37 cellular contexts compared by ENCODE assay signal in the genomic region with DNA sequence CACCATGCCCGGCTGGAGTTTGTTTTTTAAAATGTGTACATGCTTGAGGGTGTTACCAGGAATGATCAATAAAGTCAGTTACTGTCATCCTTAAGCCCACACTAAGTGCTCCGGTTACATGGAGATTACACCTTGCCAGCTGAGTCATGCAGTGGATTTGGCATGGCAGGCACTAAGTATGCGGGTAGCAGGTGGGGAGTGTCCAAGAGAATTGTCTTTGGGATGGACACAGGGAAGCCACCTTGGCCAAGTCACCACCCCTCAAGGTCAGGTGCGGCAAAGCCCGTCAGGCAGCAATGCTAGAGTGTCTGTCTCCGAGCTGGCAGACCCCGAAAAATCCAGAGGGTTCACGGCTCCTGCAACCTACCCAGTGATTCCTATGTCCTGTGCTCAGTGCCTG. TPM values are rescaled to one million over a fixed set of nuclear protein-coding genes. Genes with fewer than 3 reads are reported as not detected.
"Had no signal": no experiment of that assay in that cellular context is flagged by ENCODE, and none has a peak within 500 bp of the region (broad histone marks: within the 10 kb centered on the region; RNA-seq: fewer than 3 reads in every experiment).

No MANE protein-coding gene starts in this region.

- H3K9me3 Mint-ChIP-seq: activated CD4-positive, alpha-beta memory T cell treated with anti-CD3 and anti-CD28 coated beads for 36 hours; activated naive CD8-positive, alpha-beta T cell treated with anti-CD3 and anti-CD28 coated beads for 36 hours; activated T-helper 1 cell treated with anti-CD3 and anti-CD28 coated beads, Interleukin-12 subunit alpha, Interleukin-12 subunit beta, Interleukin-2, Interleukin-4 antibody, amounts not matched to agents 30 ng/mL and 10 ng/mL and 1 ng/mL, durations not matched to agents 14 hours and 24 hours and 36 hours; nephron; stimulated activated effector memory CD8-positive, alpha-beta T cell treated with anti-CD3 and anti-CD28 coated beads, Interleukin-12 subunit alpha, Interleukin-12 subunit beta, amount 100 ng/mL, for 72 hours; stimulated activated naive CD8-positive, alpha-beta T cell treated with anti-CD3 and anti-CD28 coated beads, Interleukin-15, Interleukin-2, amounts not matched to agents 100 ng/mL and 50 ng/mL, for 24 hours; T-helper 1 cell treated with Interleukin-12 subunit alpha and Interleukin-12 subunit beta and Interleukin-4 antibody, amounts not matched to agents 30 μg/mL and 1 μg/mL, for 36 hours had no signal

- H3K79me2 ChIP-seq: hepatocyte had no signal

- H3K4me2 ChIP-seq: hepatocyte had no signal

- H3K27ac ChIP-seq: adrenal gland, brain microvascular endothelial cell, esophagus squamous epithelium, hepatocyte, right lobe of liver, thoracic aorta, uterus, VCaP had no signal

- H3K27ac Mint-ChIP-seq: activated CD4-positive, alpha-beta memory T cell treated with anti-CD3 and anti-CD28 coated beads for 36 hours; activated naive CD8-positive, alpha-beta T cell treated with anti-CD3 and anti-CD28 coated beads for 36 hours; activated T-helper 1 cell treated with anti-CD3 and anti-CD28 coated beads, Interleukin-12 subunit alpha, Interleukin-12 subunit beta, Interleukin-2, Interleukin-4 antibody, amounts not matched to agents 30 ng/mL and 10 ng/mL and 1 ng/mL, durations not matched to agents 14 hours and 24 hours and 36 hours; nephron; stimulated activated effector memory CD8-positive, alpha-beta T cell treated with anti-CD3 and anti-CD28 coated beads, Interleukin-12 subunit alpha, Interleukin-12 subunit beta, amount 100 ng/mL, for 72 hours; stimulated activated naive CD8-positive, alpha-beta T cell treated with anti-CD3 and anti-CD28 coated beads, Interleukin-15, Interleukin-2, amounts not matched to agents 100 ng/mL and 50 ng/mL, for 24 hours; T-helper 1 cell treated with Interleukin-12 subunit alpha and Interleukin-12 subunit beta and Interleukin-4 antibody, amounts not matched to agents 30 μg/mL and 1 μg/mL, for 36 hours had no signal

- H3K4me1 Mint-ChIP-seq: activated naive CD8-positive, alpha-beta T cell treated with anti-CD3 and anti-CD28 coated beads for 36 hours had no signal

- H3K4me3 ChIP-seq: adrenal gland, esophagus squamous epithelium, hepatocyte, right lobe of liver, thoracic aorta, uterus had no signal

- H3K4me3 Mint-ChIP-seq: activated CD4-positive, alpha-beta memory T cell treated with anti-CD3 and anti-CD28 coated beads for 36 hours; activated naive CD8-positive, alpha-beta T cell treated with anti-CD3 and anti-CD28 coated beads for 36 hours; activated T-helper 1 cell treated with anti-CD3 and anti-CD28 coated beads, Interleukin-12 subunit alpha, Interleukin-12 subunit beta, Interleukin-2, Interleukin-4 antibody, amounts not matched to agents 30 ng/mL and 10 ng/mL and 1 ng/mL, durations not matched to agents 14 hours and 24 hours and 36 hours; nephron; stimulated activated effector memory CD8-positive, alpha-beta T cell treated with anti-CD3 and anti-CD28 coated beads, Interleukin-12 subunit alpha, Interleukin-12 subunit beta, amount 100 ng/mL, for 72 hours; stimulated activated naive CD8-positive, alpha-beta T cell treated with anti-CD3 and anti-CD28 coated beads, Interleukin-15, Interleukin-2, amounts not matched to agents 100 ng/mL and 50 ng/mL, for 24 hours; T-helper 1 cell treated with Interleukin-12 subunit alpha and Interleukin-12 subunit beta and Interleukin-4 antibody, amounts not matched to agents 30 μg/mL and 1 μg/mL, for 36 hours had no signal

- H3K27me3 ChIP-seq: adrenal gland, brain microvascular endothelial cell, esophagus squamous epithelium, hepatocyte, right lobe of liver, uterus had no signal

- H3K36me3 Mint-ChIP-seq: activated CD4-positive, alpha-beta memory T cell treated with anti-CD3 and anti-CD28 coated beads for 36 hours; activated naive CD8-positive, alpha-beta T cell treated with anti-CD3 and anti-CD28 coated beads for 36 hours had no signal

- H3K36me3 ChIP-seq: adrenal gland, brain microvascular endothelial cell, esophagus squamous epithelium, right lobe of liver, thoracic aorta, uterus had no signal

- FAIRE-seq: astrocyte, endothelial cell of umbilical vein, frontal cortex, TTC549 had no signal

- H2AFZ ChIP-seq: hepatocyte had no signal

- H3K4me1 ChIP-seq: adrenal gland, right lobe of liver, uterus had no signal

- ATAC-seq: activated CD4-positive, CD25-positive, alpha-beta regulatory T cell treated with anti-CD3 and anti-CD28 coated beads, Interleukin-2, amount 50 U/mL, for 24 hours; left cardiac atrium; left ventricle myocardium superior; right lobe of liver; stimulated activated effector memory CD8-positive, alpha-beta T cell treated with anti-CD3 and anti-CD28 coated beads, Interleukin-12 subunit alpha, Interleukin-12 subunit beta, amount 100 ng/mL, for 72 hours had no signal

- H3K9me3 ChIP-seq: adrenal gland, esophagus squamous epithelium, right lobe of liver, thoracic aorta, uterus had no signal

- DNase-seq: activated CD4-positive, alpha-beta memory T cell treated with anti-CD3 and anti-CD28 coated beads for 36 hours; activated CD4-positive, alpha-beta T cell treated with anti-CD3 and anti-CD28 coated beads for 48 hours; activated CD8-positive, alpha-beta memory T cell treated with anti-CD3 and anti-CD28 coated beads, Interleukin-2, amount 50 U/mL, for 4 hours; activated naive CD8-positive, alpha-beta T cell treated with anti-CD3 and anti-CD28 coated beads for 36 hours; activated T-cell treated with anti-CD3 and anti-CD28 coated beads, Interleukin-2, amount 50 U/mL, for 1 hour; adrenal gland; brain microvascular endothelial cell; central memory CD4-positive, alpha-beta T cell; esophagus squamous epithelium; islet precursor cell; left cardiac atrium; left ventricle myocardium superior; stimulated activated CD4-positive, alpha-beta T cell treated with anti-CD3 and anti-CD28 coated beads, Interleukin-12 subunit alpha, Interleukin-12 subunit beta, amount 100 ng/mL, for 4 hours; stimulated activated CD4-positive, alpha-beta T cell treated with anti-CD3 and anti-CD28 coated beads, Interleukin-4, amount 100 ng/mL, for 1 hour; T-helper 9 cell; trophoblast cell; uterus had no signal

RNA-seq across cellular contexts. Expression of a gene that starts 54.8 kb away (rescaled TPM):
- total RNA-seq: activated CD4-positive, alpha-beta memory T cell treated with anti-CD3 and anti-CD28 coated beads for 36 hours; activated CD8-positive, alpha-beta memory T cell treated with anti-CD3 and anti-CD28 coated beads for 36 hours; activated naive CD8-positive, alpha-beta T cell treated with anti-CD3 and anti-CD28 coated beads for 36 hours; activated T-helper 1 cell treated with anti-CD3 and anti-CD28 coated beads, Interleukin-12 subunit alpha, Interleukin-12 subunit beta, Interleukin-2, Interleukin-4 antibody, amounts not matched to agents 30 ng/mL and 10 ng/mL and 1 ng/mL, durations not matched to agents 14 hours and 24 hours and 36 hours; adrenal gland; esophagus squamous epithelium; hepatocyte; left cardiac atrium; left ventricle myocardium superior; mucosa of gallbladder; osteoblast; renal cortical epithelial cell; right lobe of liver; skeletal muscle tissue; subcutaneous adipose tissue; thoracic aorta; uterus had no signal
- polyA plus RNA-seq: adrenal gland had no signal
